In genomic region chr16:85136705-85137322, GRCh38 we compare ENCODE assay signal across 1 cellular context.
TF ChIP-seq lines count a peak whose summit lies in the region.

No MANE protein-coding gene starts in this region.

TF ChIP-seq in GM23338, 12 proteins besides CTCF, POLR2A, EP300 and RAD21 (continued from another document):
- TF ChIP-seq ZNF462 (CRISPR knock-in tag; IDR thresholded peaks at IDR 0.05), result no peak
